Comparison of ENCODE assay signal across 22 cellular contexts in genomic region chr15:33034588-33034987, GRCh38.
"Had no signal": no experiment of that assay in that cellular context is flagged by ENCODE, and none has a peak within 500 bp of the region (broad histone marks: within the 10 kb centered on the region; RNA-seq: fewer than 3 reads in every experiment).

No MANE protein-coding gene starts in this region.

- H3K4me3 ChIP-seq: K562 had no signal

- DNase-seq: Kasumi-1; MM.1S; NCI-H1092 treated with DMSO at 0.1 percent for 48 hours; NCI-H1436; NCI-H187; NCI-H2029; NCI-H2171 treated with DMSO at 0.1 percent for 48 hours; NCI-H345; NCI-H446 treated with DMSO at 0.1 percent for 48 hours; NCI-H510A treated with DMSO at 0.1 percent for 48 hours; NCI-H526; NCI-H748 treated with DMSO at 0.1 percent for 48 hours; NK-92 treated with Interleukin-12 subunit alpha and Interleukin-12 subunit beta, amount 100 ng/mL, for 24 hours; PC-3; SHP77; T-helper 1 cell had no signal

- ATAC-seq: HepG2, K562, Panc1, PC-3, SK-N-SH treated with all-trans-retinoic acid at 6 μM for 48 hours had no signal

- H3K9ac ChIP-seq: KMS-11 had no signal

- H3K27ac ChIP-seq: KMS-11, RWPE1 had no signal
